ENCODE assay signal across 1 cellular context in the genomic region with DNA sequence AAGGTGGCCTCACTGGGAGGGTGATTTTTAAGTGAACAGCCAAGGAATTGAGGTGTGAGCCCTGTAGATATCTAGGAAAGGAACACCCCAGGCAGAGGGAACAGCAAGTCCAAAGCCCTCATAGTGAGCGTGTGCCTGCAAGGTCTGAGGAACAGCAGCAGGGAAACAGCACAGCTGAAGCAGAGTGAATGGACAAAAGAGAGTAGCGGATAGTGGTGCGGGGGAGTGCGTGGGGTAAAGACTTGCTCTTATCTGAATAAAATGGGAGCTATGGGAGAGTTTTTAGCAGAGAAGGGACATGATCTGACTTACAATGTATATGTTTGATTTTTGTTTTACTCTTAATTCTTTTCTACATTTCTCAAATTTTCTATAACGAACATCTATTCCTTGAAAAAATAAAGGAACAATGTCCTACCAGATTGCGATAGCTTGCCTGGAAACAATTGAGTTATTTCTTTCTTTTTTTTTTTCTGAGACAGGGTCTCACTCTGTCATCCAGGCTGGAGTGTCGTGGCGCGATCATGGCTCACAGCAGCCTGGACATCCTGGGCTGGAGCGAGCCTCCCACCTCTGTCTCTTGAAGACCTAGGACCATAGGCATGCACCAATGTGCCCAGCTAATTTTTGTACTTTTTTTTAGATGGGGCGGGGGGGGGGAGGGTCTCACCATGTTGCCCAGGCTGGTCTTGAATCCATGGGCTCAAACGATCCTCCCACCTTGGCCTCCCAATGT.
TF ChIP-seq lines count a peak whose summit lies in the region.

No MANE protein-coding gene starts in this region.

TF ChIP-seq in K562, 482 proteins besides CTCF, POLR2A, EP300 and RAD21 (continued from another document):
- TF ChIP-seq, protein P1, sequence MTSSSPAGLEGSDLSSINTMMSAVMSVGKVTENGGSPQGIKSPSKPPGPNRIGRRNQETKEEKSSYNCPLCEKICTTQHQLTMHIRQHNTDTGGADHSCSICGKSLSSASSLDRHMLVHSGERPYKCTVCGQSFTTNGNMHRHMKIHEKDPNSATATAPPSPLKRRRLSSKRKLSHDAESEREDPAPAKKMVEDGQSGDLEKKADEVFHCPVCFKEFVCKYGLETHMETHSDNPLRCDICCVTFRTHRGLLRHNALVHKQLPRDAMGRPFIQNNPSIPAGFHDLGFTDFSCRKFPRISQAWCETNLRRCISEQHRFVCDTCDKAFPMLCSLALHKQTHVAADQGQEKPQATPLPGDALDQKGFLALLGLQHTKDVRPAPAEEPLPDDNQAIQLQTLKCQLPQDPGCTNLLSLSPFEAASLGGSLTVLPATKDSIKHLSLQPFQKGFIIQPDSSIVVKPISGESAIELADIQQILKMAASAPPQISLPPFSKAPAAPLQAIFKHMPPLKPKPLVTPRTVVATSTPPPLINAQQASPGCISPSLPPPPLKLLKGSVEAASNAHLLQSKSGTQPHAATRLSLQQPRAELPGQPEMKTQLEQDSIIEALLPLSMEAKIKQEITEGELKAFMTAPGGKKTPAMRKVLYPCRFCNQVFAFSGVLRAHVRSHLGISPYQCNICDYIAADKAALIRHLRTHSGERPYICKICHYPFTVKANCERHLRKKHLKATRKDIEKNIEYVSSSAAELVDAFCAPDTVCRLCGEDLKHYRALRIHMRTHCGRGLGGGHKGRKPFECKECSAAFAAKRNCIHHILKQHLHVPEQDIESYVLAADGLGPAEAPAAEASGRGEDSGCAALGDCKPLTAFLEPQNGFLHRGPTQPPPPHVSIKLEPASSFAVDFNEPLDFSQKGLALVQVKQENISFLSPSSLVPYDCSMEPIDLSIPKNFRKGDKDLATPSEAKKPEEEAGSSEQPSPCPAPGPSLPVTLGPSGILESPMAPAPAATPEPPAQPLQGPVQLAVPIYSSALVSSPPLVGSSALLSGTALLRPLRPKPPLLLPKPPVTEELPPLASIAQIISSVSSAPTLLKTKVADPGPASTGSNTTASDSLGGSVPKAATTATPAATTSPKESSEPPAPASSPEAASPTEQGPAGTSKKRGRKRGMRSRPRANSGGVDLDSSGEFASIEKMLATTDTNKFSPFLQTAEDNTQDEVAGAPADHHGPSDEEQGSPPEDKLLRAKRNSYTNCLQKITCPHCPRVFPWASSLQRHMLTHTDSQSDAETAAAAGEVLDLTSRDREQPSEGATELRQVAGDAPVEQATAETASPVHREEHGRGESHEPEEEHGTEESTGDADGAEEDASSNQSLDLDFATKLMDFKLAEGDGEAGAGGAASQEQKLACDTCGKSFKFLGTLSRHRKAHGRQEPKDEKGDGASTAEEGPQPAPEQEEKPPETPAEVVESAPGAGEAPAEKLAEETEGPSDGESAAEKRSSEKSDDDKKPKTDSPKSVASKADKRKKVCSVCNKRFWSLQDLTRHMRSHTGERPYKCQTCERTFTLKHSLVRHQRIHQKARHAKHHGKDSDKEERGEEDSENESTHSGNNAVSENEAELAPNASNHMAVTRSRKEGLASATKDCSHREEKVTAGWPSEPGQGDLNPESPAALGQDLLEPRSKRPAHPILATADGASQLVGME (CRISPR knock-in tag; IDR thresholded peaks at IDR 0.05): no peak
- TF ChIP-seq KLF16 (IDR thresholded peaks at IDR 0.05): peak; percentile 45; the same call in 1 of the 2 replicates
- TF ChIP-seq TAF7 (tag; IDR thresholded peaks at IDR 0.05): no peak
- no peak for TF ChIP-seq ZNF174 (CRISPR knock-in tag; IDR thresholded peaks at IDR 0.05)
- TF ChIP-seq CBFA2T3 (IDR thresholded peaks at IDR 0.05): peak; percentile 21; the same call in 1 of the 2 replicates
- no peak for TF ChIP-seq WHSC1 (IDR thresholded peaks at IDR 0.05; ENCODE audit: low read length)
- no peak for TF ChIP-seq PHF20 (IDR thresholded peaks at IDR 0.05; ENCODE audit: partially characterized antibody)
- TF ChIP-seq L3MBTL2 (IDR thresholded peaks at IDR 0.05): no peak
- TF ChIP-seq FOXK1 (CRISPR knock-in tag; IDR thresholded peaks at IDR 0.05; ENCODE audit: borderline replicate concordance): no peak
- 0 out of 2 replicates have a peak, but pooled peaks have one; percentile 41 for TF ChIP-seq DPF2 (IDR thresholded peaks at IDR 0.05)
- TF ChIP-seq EGR1 (conservative IDR thresholded peaks at IDR 0.05): peak; percentile 90
TF ChIP-seq in K562: peak in this region for 11.
